ENCODE assay signal across 27 cellular contexts in the genomic region with DNA sequence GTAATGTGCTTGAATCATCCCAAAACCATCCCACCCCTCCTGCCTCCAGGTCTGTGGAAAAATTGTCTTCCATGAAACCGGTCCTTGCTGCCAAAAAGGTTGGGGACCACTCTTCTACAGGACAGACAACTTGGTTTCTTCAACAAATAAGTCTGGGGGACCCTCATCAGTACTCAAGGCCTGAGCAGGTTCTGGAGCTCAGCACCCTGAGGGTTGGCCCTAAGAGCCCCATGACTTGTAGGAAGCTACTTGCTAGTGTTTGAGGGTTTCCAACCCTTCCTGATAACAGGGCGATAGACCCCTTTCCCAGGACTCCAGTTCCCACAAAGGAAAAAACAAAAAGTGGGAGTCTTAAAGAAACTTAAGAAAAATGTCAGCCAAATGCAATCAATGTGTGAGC. TPM values are rescaled to one million over a fixed set of nuclear protein-coding genes. Genes with fewer than 3 reads are reported as not detected.
"Had no signal": no experiment of that assay in that cellular context is flagged by ENCODE, and none has a peak within 500 bp of the region (broad histone marks: within the 10 kb centered on the region; RNA-seq: fewer than 3 reads in every experiment).

No MANE protein-coding gene starts in this region.

- H3K9me3 Mint-ChIP-seq: activated CD4-positive, alpha-beta memory T cell treated with anti-CD3 and anti-CD28 coated beads for 36 hours; activated CD4-positive, alpha-beta T cell treated with anti-CD3 and anti-CD28 coated beads, Interleukin-2, amount 10 ng/mL, durations not matched to agents 24 days and 14 days; activated T-cell treated with anti-CD3 and anti-CD28 coated beads, Interleukin-2, amount 50 U/mL, for 4 hours; activated T-helper 17 cell treated with anti-CD3 and anti-CD28 coated beads, Interleukin-2, amount 50 U/mL, for 72 hours; central memory CD8-positive, alpha-beta T cell had no signal

- H3K4me1 Mint-ChIP-seq: activated CD4-positive, alpha-beta T cell treated with anti-CD3 and anti-CD28 coated beads for 36 hours; activated CD4-positive, alpha-beta T cell treated with anti-CD3 and anti-CD28 coated beads, Interleukin-2, amount 10 ng/mL, durations not matched to agents 24 days and 14 days; activated T-helper 17 cell treated with anti-CD3 and anti-CD28 coated beads, Interleukin-2, amount 50 U/mL, for 72 hours; central memory CD8-positive, alpha-beta T cell had no signal

- H3K4me3 Mint-ChIP-seq: activated CD4-positive, alpha-beta memory T cell treated with anti-CD3 and anti-CD28 coated beads for 36 hours; activated CD4-positive, alpha-beta T cell treated with anti-CD3 and anti-CD28 coated beads for 36 hours; activated CD4-positive, alpha-beta T cell treated with anti-CD3 and anti-CD28 coated beads, Interleukin-2, amount 10 ng/mL, durations not matched to agents 24 days and 14 days; activated CD8-positive, alpha-beta T cell treated with anti-CD3 and anti-CD28 coated beads, Interleukin-2, amount 10 ng/mL, durations not matched to agents 7 days and 5 days; activated naive CD8-positive, alpha-beta T cell; activated T-cell treated with anti-CD3 and anti-CD28 coated beads, Interleukin-2, amount 50 U/mL, for 4 hours; activated T-helper 17 cell treated with anti-CD3 and anti-CD28 coated beads, Interleukin-2, amount 50 U/mL, for 72 hours; central memory CD8-positive, alpha-beta T cell had no signal

- H3K4me1 ChIP-seq: gastrocnemius medialis had no signal

- DNase-seq: activated CD4-positive, alpha-beta memory T cell treated with anti-CD3 and anti-CD28 coated beads for 36 hours; activated CD4-positive, alpha-beta T cell treated with anti-CD3 and anti-CD28 coated beads for 36 hours; activated CD4-positive, alpha-beta T cell treated with anti-CD3 and anti-CD28 coated beads, Interleukin-2, amount 10 ng/mL, durations not matched to agents 24 days and 14 days; activated CD4-positive, CD25-positive, alpha-beta regulatory T cell; activated CD4-positive, CD25-positive, alpha-beta regulatory T cell treated with anti-CD3 and anti-CD28 coated beads, Interleukin-2, amount 50 U/mL, for 72 hours; activated CD8-positive, alpha-beta T cell treated with anti-CD3 and anti-CD28 coated beads, Interleukin-2, amount 10 ng/mL, durations not matched to agents 7 days and 5 days; activated effector memory CD4-positive, alpha-beta T cell treated with Interleukin-2 at 50 U/mL for 16 hours; activated gamma-delta T cell treated with Interleukin-2 at 50 U/mL for 16 hours; activated naive CD4-positive, alpha-beta T cell treated with anti-CD3 and anti-CD28 coated beads, Interleukin-2, amount 50 U/mL, for 16 hours; activated naive CD4-positive, alpha-beta T cell treated with Interleukin-2 at 50 U/mL for 16 hours; activated T-cell treated with anti-CD3 and anti-CD28 coated beads, Interleukin-2, amount 50 U/mL, for 4 hours; amniotic stem cell; anterior cingulate cortex; brain microvascular endothelial cell; cortex of kidney; dermis blood vessel endothelial cell; effector CD8-positive, alpha-beta T cell; foreskin keratinocyte; gastrocnemius medialis; glutamatergic neuron; T-helper 2 cell had no signal

- H3K36me3 Mint-ChIP-seq: activated CD4-positive, alpha-beta memory T cell treated with anti-CD3 and anti-CD28 coated beads for 36 hours; activated naive CD8-positive, alpha-beta T cell had no signal

- H3K27ac Mint-ChIP-seq: activated CD4-positive, alpha-beta memory T cell treated with anti-CD3 and anti-CD28 coated beads for 36 hours; activated CD4-positive, alpha-beta T cell treated with anti-CD3 and anti-CD28 coated beads for 36 hours; activated CD4-positive, alpha-beta T cell treated with anti-CD3 and anti-CD28 coated beads, Interleukin-2, amount 10 ng/mL, durations not matched to agents 24 days and 14 days; activated CD8-positive, alpha-beta T cell treated with anti-CD3 and anti-CD28 coated beads, Interleukin-2, amount 10 ng/mL, durations not matched to agents 7 days and 5 days; activated naive CD8-positive, alpha-beta T cell; activated T-helper 17 cell treated with anti-CD3 and anti-CD28 coated beads, Interleukin-2, amount 50 U/mL, for 72 hours had no signal

- ATAC-seq: activated CD4-positive, alpha-beta T cell treated with anti-CD3 and anti-CD28 coated beads for 36 hours; activated CD8-positive, alpha-beta T cell treated with anti-CD3 and anti-CD28 coated beads, Interleukin-2, amount 10 ng/mL, durations not matched to agents 7 days and 5 days; activated T-cell treated with anti-CD3 and anti-CD28 coated beads, Interleukin-2, amount 50 U/mL, for 4 hours; activated T-helper 17 cell treated with anti-CD3 and anti-CD28 coated beads, Interleukin-2, amount 50 U/mL, for 72 hours; esophagus mucosa; foreskin keratinocyte; gastrocnemius medialis had no signal

- H3K4me3 ChIP-seq: gastrocnemius medialis had no signal

- H3K27me3 ChIP-seq: brain microvascular endothelial cell, foreskin keratinocyte, gastrocnemius medialis had no signal

- H3K27me3 Mint-ChIP-seq: activated CD4-positive, alpha-beta T cell treated with anti-CD3 and anti-CD28 coated beads for 36 hours; activated CD4-positive, alpha-beta T cell treated with anti-CD3 and anti-CD28 coated beads, Interleukin-2, amount 10 ng/mL, durations not matched to agents 24 days and 14 days had no signal

- H3K36me3 ChIP-seq: brain microvascular endothelial cell, gastrocnemius medialis had no signal

- H3K27ac ChIP-seq: brain microvascular endothelial cell, foreskin keratinocyte, gastrocnemius medialis had no signal

RNA-seq across cellular contexts. Expression of a gene that starts 52.9 kb away (rescaled TPM):
- total RNA-seq: activated CD4-positive, alpha-beta memory T cell treated with anti-CD3 and anti-CD28 coated beads for 36 hours; activated CD4-positive, alpha-beta T cell treated with anti-CD3 and anti-CD28 coated beads for 36 hours; activated CD4-positive, alpha-beta T cell treated with anti-CD3 and anti-CD28 coated beads, Interleukin-2, amount 10 ng/mL, durations not matched to agents 24 days and 14 days; activated CD8-positive, alpha-beta T cell treated with anti-CD3 and anti-CD28 coated beads, Interleukin-2, amount 10 ng/mL, durations not matched to agents 7 days and 5 days; activated T-helper 17 cell treated with anti-CD3 and anti-CD28 coated beads, Interleukin-2, amount 50 U/mL, for 72 hours; bronchial epithelial cell; T-helper 1 cell treated with Interleukin-12 subunit alpha and Interleukin-12 subunit beta and Interleukin-4 antibody, amounts not matched to agents 30 ng/mL and 1 ng/mL, for 36 hours had no signal
